1 cellular context compared by ENCODE assay signal in the genomic region with DNA sequence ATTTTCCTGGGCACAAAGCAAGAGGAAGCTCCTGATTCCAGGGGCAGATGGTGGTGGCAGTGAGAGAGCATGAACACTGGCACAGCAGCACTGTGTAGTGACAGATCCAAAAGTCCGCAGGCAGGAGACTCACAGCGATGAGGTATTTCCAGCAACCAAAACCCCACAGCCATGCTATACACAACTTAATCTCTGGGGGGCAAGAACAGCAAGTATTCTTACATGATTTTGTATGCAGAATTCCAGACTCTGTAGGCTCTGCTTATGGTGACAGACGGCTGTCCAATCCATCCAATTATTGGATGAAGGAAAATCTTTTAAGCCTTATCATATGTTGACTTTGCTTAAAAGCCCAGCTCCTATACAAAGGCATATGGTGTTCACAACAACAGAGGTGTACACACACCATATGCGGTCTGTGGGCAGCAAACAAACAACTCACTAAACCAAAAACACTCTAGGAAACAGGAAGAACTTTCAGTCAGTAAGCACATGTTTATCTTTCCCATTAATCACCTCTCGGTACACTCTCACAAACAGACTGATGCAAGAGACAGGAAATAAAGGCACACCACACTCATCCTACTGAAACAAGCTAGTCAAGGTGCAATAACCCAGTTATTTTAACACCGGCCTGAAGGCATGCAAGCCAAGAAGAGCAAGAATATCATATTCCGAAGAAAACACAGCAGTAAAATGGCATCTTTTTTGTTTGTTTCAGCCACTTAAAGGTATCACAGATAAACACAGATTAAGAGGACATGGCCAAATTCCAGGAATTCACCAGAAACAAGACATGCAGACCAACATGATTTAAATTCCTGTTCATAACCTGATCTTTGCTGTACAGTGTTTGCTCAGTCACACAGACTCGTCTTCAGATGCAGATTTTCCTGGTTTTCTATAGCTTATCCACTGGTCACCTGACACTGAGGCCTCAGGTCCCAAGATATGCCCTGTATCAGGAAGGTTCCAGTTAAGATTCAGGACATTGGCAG.
TF ChIP-seq lines count a peak whose summit lies in the region.

No MANE protein-coding gene starts in this region.

TF ChIP-seq in K562, 482 proteins besides CTCF, POLR2A, EP300 and RAD21 (continued from another document and continues in another):
- TF ChIP-seq, protein P1, sequence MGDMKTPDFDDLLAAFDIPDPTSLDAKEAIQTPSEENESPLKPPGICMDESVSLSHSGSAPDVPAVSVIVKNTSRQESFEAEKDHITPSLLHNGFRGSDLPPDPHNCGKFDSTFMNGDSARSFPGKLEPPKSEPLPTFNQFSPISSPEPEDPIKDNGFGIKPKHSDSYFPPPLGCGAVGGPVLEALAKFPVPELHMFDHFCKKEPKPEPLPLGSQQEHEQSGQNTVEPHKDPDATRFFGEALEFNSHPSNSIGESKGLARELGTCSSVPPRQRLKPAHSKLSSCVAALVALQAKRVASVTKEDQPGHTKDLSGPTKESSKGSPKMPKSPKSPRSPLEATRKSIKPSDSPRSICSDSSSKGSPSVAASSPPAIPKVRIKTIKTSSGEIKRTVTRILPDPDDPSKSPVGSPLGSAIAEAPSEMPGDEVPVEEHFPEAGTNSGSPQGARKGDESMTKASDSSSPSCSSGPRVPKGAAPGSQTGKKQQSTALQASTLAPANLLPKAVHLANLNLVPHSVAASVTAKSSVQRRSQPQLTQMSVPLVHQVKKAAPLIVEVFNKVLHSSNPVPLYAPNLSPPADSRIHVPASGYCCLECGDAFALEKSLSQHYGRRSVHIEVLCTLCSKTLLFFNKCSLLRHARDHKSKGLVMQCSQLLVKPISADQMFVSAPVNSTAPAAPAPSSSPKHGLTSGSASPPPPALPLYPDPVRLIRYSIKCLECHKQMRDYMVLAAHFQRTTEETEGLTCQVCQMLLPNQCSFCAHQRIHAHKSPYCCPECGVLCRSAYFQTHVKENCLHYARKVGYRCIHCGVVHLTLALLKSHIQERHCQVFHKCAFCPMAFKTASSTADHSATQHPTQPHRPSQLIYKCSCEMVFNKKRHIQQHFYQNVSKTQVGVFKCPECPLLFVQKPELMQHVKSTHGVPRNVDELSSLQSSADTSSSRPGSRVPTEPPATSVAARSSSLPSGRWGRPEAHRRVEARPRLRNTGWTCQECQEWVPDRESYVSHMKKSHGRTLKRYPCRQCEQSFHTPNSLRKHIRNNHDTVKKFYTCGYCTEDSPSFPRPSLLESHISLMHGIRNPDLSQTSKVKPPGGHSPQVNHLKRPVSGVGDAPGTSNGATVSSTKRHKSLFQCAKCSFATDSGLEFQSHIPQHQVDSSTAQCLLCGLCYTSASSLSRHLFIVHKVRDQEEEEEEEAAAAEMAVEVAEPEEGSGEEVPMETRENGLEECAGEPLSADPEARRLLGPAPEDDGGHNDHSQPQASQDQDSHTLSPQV (IDR thresholded peaks at IDR 0.05): peak; percentile 83
- TF ChIP-seq SIN3B (IDR thresholded peaks at IDR 0.05; ENCODE audit: low read depth) (no peak), ZFPM2 (CRISPR knock-in tag; IDR thresholded peaks at IDR 0.05) (no peak), TSC22D4 (tag; IDR thresholded peaks at IDR 0.05) (no peak), ZBTB8A (IDR thresholded peaks at IDR 0.05; ENCODE audit: partially characterized antibody) (no peak), HIVEP1 (CRISPR knock-in tag; IDR thresholded peaks at IDR 0.05) (0 out of 2 replicates have a peak, but pooled peaks have one; percentile 38), ZNF766 (CRISPR knock-in tag; conservative IDR thresholded peaks at IDR 0.05) (peak; percentile 88; the same call in 1 of the 2 replicates), POLR2B (IDR thresholded peaks at IDR 0.05; ENCODE audit: low read depth, partially characterized antibody) (peak; percentile 69), RBFOX2 (IDR thresholded peaks at IDR 0.05; ENCODE audit: low read depth, low read length) (peak; percentile 77), RBM25 (IDR thresholded peaks at IDR 0.05; ENCODE audit: low read depth, low read length, severe bottlenecking) (no peak), CTBP1 (IDR thresholded peaks at IDR 0.05; ENCODE audit: borderline replicate concordance) (peak; percentile 87; the same call in 1 of the 2 replicates), U2AF1 (optimal IDR thresholded peaks at IDR 0.05; ENCODE audit: low read depth, low read length) (no peak), SMARCA5 (IDR thresholded peaks at IDR 0.05) (no peak; the same call in 1 of the 2 replicates), RCOR1 (IDR thresholded peaks at IDR 0.05; ENCODE audit: borderline replicate concordance in 1 of 2, low read depth in 2 of 2, low read length in 2 of 2) (peak in 1 of 2 experiments; percentile 76; a peak in 2 of 4 replicates), ERF (CRISPR knock-in tag; IDR thresholded peaks at IDR 0.05) (no peak), ZNF551 (CRISPR knock-in tag; IDR thresholded peaks at IDR 0.05) (no peak), KLF1 (tag; IDR thresholded peaks at IDR 0.05) (no peak), ZC3H11A (IDR thresholded peaks at IDR 0.05; ENCODE audit: low read depth, low read length) (no peak), RNF2 (IDR thresholded peaks at IDR 0.05) (peak; percentile 96), CHD2 (IDR thresholded peaks at IDR 0.05; ENCODE audit: low read depth, low read length) (no peak), NBN (IDR thresholded peaks at IDR 0.05; ENCODE audit: low read depth) (peak; percentile 97), FOXK1 (CRISPR knock-in tag; IDR thresholded peaks at IDR 0.05; ENCODE audit: borderline replicate concordance) (no peak), TARDBP (IDR thresholded peaks at IDR 0.05) (no peak), ZNF354B (CRISPR knock-in tag; IDR thresholded peaks at IDR 0.05) (no peak; the same call in 1 of the 2 replicates), PTRF (tag; IDR thresholded peaks at IDR 0.05) (no peak), FOXA1 (IDR thresholded peaks at IDR 0.05; ENCODE audit: borderline replicate concordance) (no peak), HCFC1 (IDR thresholded peaks at IDR 0.05; ENCODE audit: low read depth, low read length) (peak; percentile 33; the same call in 1 of the 2 replicates), ZEB2 (IDR thresholded peaks at IDR 0.05) (peak; percentile 90), MCM2 (IDR thresholded peaks at IDR 0.05; ENCODE audit: low read depth) (no peak), HNRNPUL1 (IDR thresholded peaks at IDR 0.05; ENCODE audit: low read length) (no peak)
- TF ChIP-seq, protein P2, sequence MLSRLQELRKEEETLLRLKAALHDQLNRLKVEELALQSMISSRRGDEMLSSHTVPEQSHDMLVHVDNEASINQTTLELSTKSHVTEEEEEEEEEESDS (CRISPR knock-in tag; IDR thresholded peaks at IDR 0.05): no peak; the same call in 1 of the 2 replicates
- TF ChIP-seq, protein P3, sequence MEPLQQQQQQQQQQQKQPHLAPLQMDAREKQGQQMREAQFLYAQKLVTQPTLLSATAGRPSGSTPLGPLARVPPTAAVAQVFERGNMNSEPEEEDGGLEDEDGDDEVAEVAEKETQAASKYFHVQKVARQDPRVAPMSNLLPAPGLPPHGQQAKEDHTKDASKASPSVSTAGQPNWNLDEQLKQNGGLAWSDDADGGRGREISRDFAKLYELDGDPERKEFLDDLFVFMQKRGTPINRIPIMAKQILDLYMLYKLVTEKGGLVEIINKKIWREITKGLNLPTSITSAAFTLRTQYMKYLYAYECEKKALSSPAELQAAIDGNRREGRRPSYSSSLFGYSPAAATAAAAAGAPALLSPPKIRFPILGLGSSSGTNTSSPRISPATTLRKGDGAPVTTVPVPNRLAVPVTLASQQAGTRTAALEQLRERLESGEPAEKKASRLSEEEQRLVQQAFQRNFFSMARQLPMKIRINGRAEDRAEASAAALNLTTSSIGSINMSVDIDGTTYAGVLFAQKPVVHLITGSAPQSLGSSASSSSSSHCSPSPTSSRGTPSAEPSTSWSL (CRISPR knock-in tag; IDR thresholded peaks at IDR 0.05; ENCODE audit: borderline replicate concordance): no peak
- TF ChIP-seq, protein P4, sequence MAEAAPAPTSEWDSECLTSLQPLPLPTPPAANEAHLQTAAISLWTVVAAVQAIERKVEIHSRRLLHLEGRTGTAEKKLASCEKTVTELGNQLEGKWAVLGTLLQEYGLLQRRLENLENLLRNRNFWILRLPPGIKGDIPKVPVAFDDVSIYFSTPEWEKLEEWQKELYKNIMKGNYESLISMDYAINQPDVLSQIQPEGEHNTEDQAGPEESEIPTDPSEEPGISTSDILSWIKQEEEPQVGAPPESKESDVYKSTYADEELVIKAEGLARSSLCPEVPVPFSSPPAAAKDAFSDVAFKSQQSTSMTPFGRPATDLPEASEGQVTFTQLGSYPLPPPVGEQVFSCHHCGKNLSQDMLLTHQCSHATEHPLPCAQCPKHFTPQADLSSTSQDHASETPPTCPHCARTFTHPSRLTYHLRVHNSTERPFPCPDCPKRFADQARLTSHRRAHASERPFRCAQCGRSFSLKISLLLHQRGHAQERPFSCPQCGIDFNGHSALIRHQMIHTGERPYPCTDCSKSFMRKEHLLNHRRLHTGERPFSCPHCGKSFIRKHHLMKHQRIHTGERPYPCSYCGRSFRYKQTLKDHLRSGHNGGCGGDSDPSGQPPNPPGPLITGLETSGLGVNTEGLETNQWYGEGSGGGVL (CRISPR knock-in tag; IDR thresholded peaks at IDR 0.05): no peak
- TF ChIP-seq, protein P5, sequence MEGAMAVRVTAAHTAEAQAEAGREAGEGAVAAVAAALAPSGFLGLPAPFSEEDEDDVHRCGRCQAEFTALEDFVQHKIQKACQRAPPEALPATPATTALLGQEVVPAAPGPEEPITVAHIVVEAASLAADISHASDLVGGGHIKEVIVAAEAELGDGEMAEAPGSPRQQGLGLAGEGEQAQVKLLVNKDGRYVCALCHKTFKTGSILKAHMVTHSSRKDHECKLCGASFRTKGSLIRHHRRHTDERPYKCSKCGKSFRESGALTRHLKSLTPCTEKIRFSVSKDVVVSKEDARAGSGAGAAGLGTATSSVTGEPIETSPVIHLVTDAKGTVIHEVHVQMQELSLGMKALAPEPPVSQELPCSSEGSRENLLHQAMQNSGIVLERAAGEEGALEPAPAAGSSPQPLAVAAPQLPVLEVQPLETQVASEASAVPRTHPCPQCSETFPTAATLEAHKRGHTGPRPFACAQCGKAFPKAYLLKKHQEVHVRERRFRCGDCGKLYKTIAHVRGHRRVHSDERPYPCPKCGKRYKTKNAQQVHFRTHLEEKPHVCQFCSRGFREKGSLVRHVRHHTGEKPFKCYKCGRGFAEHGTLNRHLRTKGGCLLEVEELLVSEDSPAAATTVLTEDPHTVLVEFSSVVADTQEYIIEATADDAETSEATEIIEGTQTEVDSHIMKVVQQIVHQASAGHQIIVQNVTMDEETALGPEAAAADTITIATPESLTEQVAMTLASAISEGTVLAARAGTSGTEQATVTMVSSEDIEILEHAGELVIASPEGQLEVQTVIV (CRISPR knock-in tag; IDR thresholded peaks at IDR 0.05; ENCODE audit: borderline replicate concordance): no peak
- TF ChIP-seq, protein P6, sequence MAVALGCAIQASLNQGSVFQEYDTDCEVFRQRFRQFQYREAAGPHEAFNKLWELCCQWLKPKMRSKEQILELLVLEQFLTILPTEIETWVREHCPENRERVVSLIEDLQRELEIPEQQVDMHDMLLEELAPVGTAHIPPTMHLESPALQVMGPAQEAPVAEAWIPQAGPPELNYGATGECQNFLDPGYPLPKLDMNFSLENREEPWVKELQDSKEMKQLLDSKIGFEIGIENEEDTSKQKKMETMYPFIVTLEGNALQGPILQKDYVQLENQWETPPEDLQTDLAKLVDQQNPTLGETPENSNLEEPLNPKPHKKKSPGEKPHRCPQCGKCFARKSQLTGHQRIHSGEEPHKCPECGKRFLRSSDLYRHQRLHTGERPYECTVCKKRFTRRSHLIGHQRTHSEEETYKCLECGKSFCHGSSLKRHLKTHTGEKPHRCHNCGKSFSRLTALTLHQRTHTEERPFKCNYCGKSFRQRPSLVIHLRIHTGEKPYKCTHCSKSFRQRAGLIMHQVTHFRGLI (CRISPR knock-in tag; IDR thresholded peaks at IDR 0.05): peak; percentile 54; the same call in 1 of the 2 replicates
- TF ChIP-seq, protein P7, sequence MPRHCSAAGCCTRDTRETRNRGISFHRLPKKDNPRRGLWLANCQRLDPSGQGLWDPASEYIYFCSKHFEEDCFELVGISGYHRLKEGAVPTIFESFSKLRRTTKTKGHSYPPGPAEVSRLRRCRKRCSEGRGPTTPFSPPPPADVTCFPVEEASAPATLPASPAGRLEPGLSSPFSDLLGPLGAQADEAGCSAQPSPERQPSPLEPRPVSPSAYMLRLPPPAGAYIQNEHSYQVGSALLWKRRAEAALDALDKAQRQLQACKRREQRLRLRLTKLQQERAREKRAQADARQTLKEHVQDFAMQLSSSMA (CRISPR knock-in tag; IDR thresholded peaks at IDR 0.05): 0 out of 2 replicates have a peak, but pooled peaks have one; percentile 41
- TF ChIP-seq, protein P8, sequence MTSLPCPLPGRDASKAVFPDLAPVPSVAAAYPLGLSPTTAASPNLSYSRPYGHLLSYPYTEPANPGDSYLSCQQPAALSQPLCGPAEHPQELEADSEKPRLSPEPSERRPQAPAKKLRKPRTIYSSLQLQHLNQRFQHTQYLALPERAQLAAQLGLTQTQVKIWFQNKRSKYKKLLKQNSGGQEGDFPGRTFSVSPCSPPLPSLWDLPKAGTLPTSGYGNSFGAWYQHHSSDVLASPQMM (CRISPR knock-in tag; IDR thresholded peaks at IDR 0.05): no peak
- TF ChIP-seq, protein P9, sequence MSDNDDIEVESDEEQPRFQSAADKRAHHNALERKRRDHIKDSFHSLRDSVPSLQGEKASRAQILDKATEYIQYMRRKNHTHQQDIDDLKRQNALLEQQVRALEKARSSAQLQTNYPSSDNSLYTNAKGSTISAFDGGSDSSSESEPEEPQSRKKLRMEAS (CRISPR knock-in tag; IDR thresholded peaks at IDR 0.05): no peak; the same call in 1 of the 2 replicates
- TF ChIP-seq, protein P10, sequence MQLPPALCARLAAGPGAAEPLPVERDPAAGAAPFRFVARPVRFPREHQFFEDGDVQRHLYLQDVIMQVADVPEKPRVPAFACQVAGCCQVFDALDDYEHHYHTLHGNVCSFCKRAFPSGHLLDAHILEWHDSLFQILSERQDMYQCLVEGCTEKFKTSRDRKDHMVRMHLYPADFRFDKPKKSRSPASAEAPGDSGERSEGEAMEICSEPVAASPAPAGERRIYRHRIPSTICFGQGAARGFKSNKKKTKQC (CRISPR knock-in tag; IDR thresholded peaks at IDR 0.05): no peak
- TF ChIP-seq, protein P11, sequence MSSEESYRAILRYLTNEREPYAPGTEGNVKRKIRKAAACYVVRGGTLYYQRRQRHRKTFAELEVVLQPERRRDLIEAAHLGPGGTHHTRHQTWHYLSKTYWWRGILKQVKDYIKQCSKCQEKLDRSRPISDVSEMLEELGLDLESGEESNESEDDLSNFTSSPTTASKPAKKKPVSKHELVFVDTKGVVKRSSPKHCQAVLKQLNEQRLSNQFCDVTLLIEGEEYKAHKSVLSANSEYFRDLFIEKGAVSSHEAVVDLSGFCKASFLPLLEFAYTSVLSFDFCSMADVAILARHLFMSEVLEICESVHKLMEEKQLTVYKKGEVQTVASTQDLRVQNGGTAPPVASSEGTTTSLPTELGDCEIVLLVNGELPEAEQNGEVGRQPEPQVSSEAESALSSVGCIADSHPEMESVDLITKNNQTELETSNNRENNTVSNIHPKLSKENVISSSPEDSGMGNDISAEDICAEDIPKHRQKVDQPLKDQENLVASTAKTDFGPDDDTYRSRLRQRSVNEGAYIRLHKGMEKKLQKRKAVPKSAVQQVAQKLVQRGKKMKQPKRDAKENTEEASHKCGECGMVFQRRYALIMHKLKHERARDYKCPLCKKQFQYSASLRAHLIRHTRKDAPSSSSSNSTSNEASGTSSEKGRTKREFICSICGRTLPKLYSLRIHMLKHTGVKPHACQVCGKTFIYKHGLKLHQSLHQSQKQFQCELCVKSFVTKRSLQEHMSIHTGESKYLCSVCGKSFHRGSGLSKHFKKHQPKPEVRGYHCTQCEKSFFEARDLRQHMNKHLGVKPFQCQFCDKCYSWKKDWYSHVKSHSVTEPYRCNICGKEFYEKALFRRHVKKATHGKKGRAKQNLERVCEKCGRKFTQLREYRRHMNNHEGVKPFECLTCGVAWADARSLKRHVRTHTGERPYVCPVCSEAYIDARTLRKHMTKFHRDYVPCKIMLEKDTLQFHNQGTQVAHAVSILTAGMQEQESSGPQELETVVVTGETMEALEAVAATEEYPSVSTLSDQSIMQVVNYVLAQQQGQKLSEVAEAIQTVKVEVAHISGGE (CRISPR knock-in tag; IDR thresholded peaks at IDR 0.05): no peak
